25 cellular contexts compared by ENCODE assay signal in genomic region chr4:100635899-100636298, GRCh38.
DNase-seq lines count a peak whose midpoint lies in the region; ATAC-seq, FAIRE-seq and TF ChIP-seq lines count a peak whose summit lies in the region.
"Had no signal": no experiment of that assay in that cellular context is flagged by ENCODE, and none has a peak within 500 bp of the region (broad histone marks: within the 10 kb centered on the region; RNA-seq: fewer than 3 reads in every experiment).

No MANE protein-coding gene starts in this region.

- intact Hi-C loops in posterior cingulate gyrus (cut with DNase I), result no loop called here

- H3K27me3 ChIP-seq in HL-60 (ENCODE audit: insufficient read depth, poor library complexity, severe bottlenecking), result no peaks in the 10 kb centered on the region
- no peaks in the 10 kb centered on the region for H3K27me3 ChIP-seq in bronchial epithelial cell (ENCODE audit: control insufficient read depth, insufficient read depth, low read length)
- H3K27me3 ChIP-seq: BLaER1 had no signal

- TF ChIP-seq CTCF in C4-2B (conservative IDR thresholded peaks at IDR 0.05) (no peak), HL-60 (IDR thresholded peaks at IDR 0.05; ENCODE audit: insufficient read depth, low read length) (no peak), bronchial epithelial cell (IDR thresholded peaks at IDR 0.05; ENCODE audit: insufficient read depth, low read length, severe bottlenecking) (no peak)

- DNase-seq in HL-60 (ENCODE audit: low read depth in 1 of 2, low spot score in 1 of 2) (peak in 1 of 2 experiments; percentile 64), bronchial epithelial cell (ENCODE audit: low read depth) (peak; percentile 78), left lobe of liver (ENCODE audit: low spot score) (no peak), cerebellar cortex (ENCODE audit: low spot score) (no peak), posterior cingulate gyrus (no peak)
- DNase-seq in activated naive CD4-positive, alpha-beta T cell treated with anti-CD3 and anti-CD28 coated beads, Interleukin-2, amount 50 U/mL, for 16 hours, result no peak
- DNase-seq: ACHN, Caco-2, DMS 273 treated with DMSO at 0.1 percent for 48 hours, GDM1, KG1, NCI-H1105, NCI-H146, NCI-H2081, NCI-H2171, NCI-H345, NCI-H524 treated with DMSO at 0.1 percent for 48 hours, NCI-H82, OCI-M1, Right ventricle myocardium superior, SW 1271 had no signal

- H3K4me3 ChIP-seq in HL-60 (replicated peaks; ENCODE audit: insufficient read depth, low read length) (no peak overlapping the region), bronchial epithelial cell (ENCODE audit: low read depth, low read length) (no peak overlapping the region)
- H3K4me3 ChIP-seq: BLaER1, SK-N-MC had no signal

- no peak for FAIRE-seq in bronchial epithelial cell (lab: Jason Lieb, UNC)

- H3K27ac ChIP-seq in C4-2B, result peak overlapping the region; percentile 49
- H3K27ac ChIP-seq in HL-60 (replicated peaks), result peak overlapping the region; percentile 44
- H3K27ac ChIP-seq: BLaER1, SK-N-MC had no signal

- ATAC-seq in left lobe of liver (peak; percentile 87), HG03196 (IDR thresholded peaks at IDR 0.05; ENCODE audit: unreplicated experiment) (no peak)

- H3K36me3 ChIP-seq in bronchial epithelial cell (ENCODE audit: control insufficient read depth, insufficient read depth, low read length), result no peaks in the 10 kb centered on the region
- H3K36me3 ChIP-seq: BLaER1 had no signal
